8 cellular contexts compared by ENCODE assay signal in genomic region chr3:49930241-49930690, GRCh38. TPM values are rescaled to one million over a fixed set of nuclear protein-coding genes. Genes with fewer than 3 reads are reported as not detected.
DNase-seq lines count a peak whose midpoint lies in the region; ATAC-seq, FAIRE-seq and TF ChIP-seq lines count a peak whose summit lies in the region.

No MANE protein-coding gene starts in this region.

- no peak for DNase-seq in OCI-LY7 (ENCODE audit: low spot score)
- no peak for DNase-seq in endothelial cell of umbilical vein (ENCODE audit: low read depth, low spot score)
- DNase-seq in neuronal stem cell (ENCODE audit: low spot score): no peak
- no peak for DNase-seq in NCI-H2171 (lab: John Stamatoyannopoulos, UW)
- no peak for DNase-seq in NCI-H1694 treated with DMSO at 0.1 percent for 48 hours (lab: John Stamatoyannopoulos, UW)

- no CpG with 5 or more reads among the region's 15 CpGs for WGBS in neuronal stem cell (ENCODE audit: extremely low coverage in 2 of 2, insufficient read length in 2 of 2, insufficient replicate concordance in 1 of 2), 2 donors

- TF ChIP-seq POLR2A in endothelial cell of umbilical vein (IDR thresholded peaks at IDR 0.05; ENCODE audit: low read depth, low read length): no peak

- H3K4me3 ChIP-seq in BLaER1 treated with 17β-estradiol and CSF1 and Interleukin-3, amounts not matched to agents 10 nM and 100 nM: peak overlapping the region; percentile 73 to 93 (median 86); a peak in 18 of 20 replicates
- H3K4me3 ChIP-seq in OCI-LY7 (ENCODE audit: low read depth, low read length, poor library complexity, severe bottlenecking) (peak overlapping the region; percentile 76), endothelial cell of umbilical vein (replicated peaks in 1 of 3; ENCODE audit: insufficient read depth in 1 of 3, low read depth in 1 of 3, low read length in 3 of 3) (peak overlapping the region in 1 of 3 experiments; percentile 75), neuronal stem cell (ENCODE audit: low read length in 2 of 2) (peak overlapping the region in 1 of 2 donors; percentile 89)

- H3K79me2 ChIP-seq in OCI-LY7 (ENCODE audit: insufficient read depth, low read depth, low read length): no peaks in the 10 kb centered on the region
- H3K79me2 ChIP-seq in endothelial cell of umbilical vein (ENCODE audit: control insufficient read depth, insufficient read depth, low read length): peaks cover 4% of the 10 kb centered on the region

- H3K4ac ChIP-seq in neuronal stem cell (ENCODE audit: low read length): no peak overlapping the region

- H3K9me1 ChIP-seq in endothelial cell of umbilical vein (replicated peaks; ENCODE audit: control insufficient read depth, extremely low read depth, insufficient read depth, low read length): no peaks in the 10 kb centered on the region

- no peak for FAIRE-seq in endothelial cell of umbilical vein (lab: Jason Lieb, UNC)

- peak overlapping the region; percentile 96 for H2AFZ ChIP-seq in OCI-LY7 (ENCODE audit: low read length)
- peak overlapping the region; percentile 97 for H2AFZ ChIP-seq in endothelial cell of umbilical vein (ENCODE audit: low read depth, low read length)
- peak overlapping the region; percentile 99 for H2AFZ ChIP-seq in neuronal stem cell (ENCODE audit: low read length)

- H3K18ac ChIP-seq in neuronal stem cell (ENCODE audit: low read length): no peak overlapping the region

- ATAC-seq in HG02763 (IDR thresholded peaks at IDR 0.05; ENCODE audit: unreplicated experiment) (no peak), HG03469 (IDR thresholded peaks at IDR 0.05; ENCODE audit: unreplicated experiment) (no peak)

- dilution Hi-C loops in endothelial cell of umbilical vein (cut with MboI; ENCODE audit: extremely low pct_ligation_motif_present, low sequenced_read_pairs): no loop called here

- H4K20me1 ChIP-seq in BLaER1 treated with 17β-estradiol and CSF1 and Interleukin-3, amounts not matched to agents 10 nM and 100 nM: peaks cover 0 to 9% (median 0%) of the 10 kb centered on the region in 11 experiments; a peak in 2 of 22 replicates
- H4K20me1 ChIP-seq in OCI-LY7 (ENCODE audit: insufficient read depth, low read length): no peaks in the 10 kb centered on the region
- H4K20me1 ChIP-seq in endothelial cell of umbilical vein (replicated peaks; ENCODE audit: control insufficient read depth, extremely low read depth, insufficient read depth, low read length): no peaks in the 10 kb centered on the region

- H3K27ac ChIP-seq in BLaER1 treated with 17β-estradiol and CSF1 and Interleukin-3, amounts not matched to agents 10 nM and 100 nM: peak overlapping the region; percentile 55 to 84 (median 78); a peak in 21 of 22 replicates
- H3K27ac ChIP-seq in OCI-LY7 (ENCODE audit: low read depth, low read length, poor library complexity, severe bottlenecking): peak overlapping the region; percentile 51
- H3K27ac ChIP-seq in endothelial cell of umbilical vein (ENCODE audit: insufficient read depth, low read depth, low read length): peak overlapping the region; percentile 51
- H3K27ac ChIP-seq in neuronal stem cell (replicated peaks; ENCODE audit: low read length): peak overlapping the region; percentile 60

- H3K9ac ChIP-seq in BLaER1 treated with 17β-estradiol and CSF1 and Interleukin-3, amounts not matched to agents 10 nM and 100 nM: peak overlapping the region; percentile 78 to 92 (median 86)
- H3K9ac ChIP-seq in endothelial cell of umbilical vein (replicated peaks; ENCODE audit: extremely low read depth, insufficient read depth, low read length) (peak overlapping the region; percentile 49), neuronal stem cell (ENCODE audit: low read depth, low read length, poor library complexity) (no peak overlapping the region)

- peaks cover 30 to 39% (median 35%) of the 10 kb centered on the region in 10 experiments for H3K4me1 ChIP-seq in BLaER1 treated with 17β-estradiol and CSF1 and Interleukin-3, amounts not matched to agents 10 nM and 100 nM
- H3K4me1 ChIP-seq in OCI-LY7 (ENCODE audit: insufficient read depth, low read length, poor library complexity, severe bottlenecking): peaks cover 32% of the 10 kb centered on the region
- peaks cover 2% of the 10 kb centered on the region for H3K4me1 ChIP-seq in endothelial cell of umbilical vein (ENCODE audit: control insufficient read depth, extremely low read depth, insufficient read depth, low read length)
- H3K4me1 ChIP-seq in neuronal stem cell (ENCODE audit: control insufficient read depth in 2 of 2, insufficient read depth in 1 of 2, low read depth in 1 of 2, low read length in 2 of 2): peaks cover 10 to 11% of the 10 kb centered on the region in 2 donors

- peak overlapping the region; percentile 12 for H2AK5ac ChIP-seq in neuronal stem cell (ENCODE audit: low read depth, low read length)

- no peak overlapping the region for H3K23ac ChIP-seq in neuronal stem cell (ENCODE audit: low read depth, low read length, poor library complexity)

- H3K9me3 ChIP-seq in BLaER1 treated with 17β-estradiol and CSF1 and Interleukin-3, amounts not matched to agents 10 nM and 100 nM (replicated peaks in 1 of 11): no peaks in the 10 kb centered on the region
- H3K9me3 ChIP-seq in OCI-LY7 (ENCODE audit: low read length) (no peaks in the 10 kb centered on the region), endothelial cell of umbilical vein (replicated peaks; ENCODE audit: control insufficient read depth, insufficient read depth, low read length) (no peaks in the 10 kb centered on the region), neuronal stem cell (replicated peaks in 1 of 2; ENCODE audit: control insufficient read depth in 2 of 2, insufficient read depth in 1 of 2, low read depth in 1 of 2, low read length in 2 of 2) (no peaks in the 10 kb centered on the region)

- H3K9me2 ChIP-seq in OCI-LY7 (ENCODE audit: insufficient read depth, low read length): no peaks in the 10 kb centered on the region

- BruUV-seq in OCI-LY7 (replicated peaks; lab: Mats Ljungman, UMichigan) (no TSS peak), endothelial cell of umbilical vein (replicated peaks; lab: Mats Ljungman, UMichigan) (TSS peak; percentile 45)

- H3K4me2 ChIP-seq in BLaER1 treated with 17β-estradiol and CSF1 and Interleukin-3, amounts not matched to agents 10 nM and 100 nM: peak overlapping the region; percentile 85 to 96 (median 91)
- H3K4me2 ChIP-seq in OCI-LY7 (ENCODE audit: low read length) (peak overlapping the region; percentile 89), endothelial cell of umbilical vein (ENCODE audit: insufficient read depth, low read length) (peak overlapping the region; percentile 66), neuronal stem cell (ENCODE audit: insufficient read depth, low read length, poor library complexity, severe bottlenecking) (no peak overlapping the region)

- H2BK12ac ChIP-seq in neuronal stem cell (ENCODE audit: low read length): peak overlapping the region; percentile 3

- H4K91ac ChIP-seq in neuronal stem cell (ENCODE audit: low read depth, low read length, poor library complexity): no peak overlapping the region

- no peaks in the 10 kb centered on the region for H3K36me3 ChIP-seq in BLaER1 treated with 17β-estradiol and CSF1 and Interleukin-3, amounts not matched to agents 10 nM and 100 nM
- no peaks in the 10 kb centered on the region for H3K36me3 ChIP-seq in OCI-LY7 (ENCODE audit: insufficient read depth, low read length)
- H3K36me3 ChIP-seq in endothelial cell of umbilical vein (ENCODE audit: control insufficient read depth in 2 of 2, extremely low read depth in 1 of 2, insufficient read depth in 2 of 2, low read length in 2 of 2): no peaks in the 10 kb centered on the region
- H3K36me3 ChIP-seq in neuronal stem cell (replicated peaks in 1 of 2; ENCODE audit: control insufficient read depth in 2 of 2, insufficient read depth in 2 of 2, low read length in 2 of 2): no peaks in the 10 kb centered on the region

- no peak for TF ChIP-seq CTCF in OCI-LY7 (conservative IDR thresholded peaks at IDR 0.05; ENCODE audit: low read length)
- no peak for TF ChIP-seq CTCF in endothelial cell of umbilical vein (IDR thresholded peaks at IDR 0.05; ENCODE audit: extremely low read depth in 1 of 2, insufficient read depth in 1 of 2, low read depth in 1 of 2, low read length in 2 of 2)

- H4K8ac ChIP-seq in neuronal stem cell (ENCODE audit: low read depth, low read length): no peak overlapping the region

- no peak overlapping the region for H2BK15ac ChIP-seq in neuronal stem cell (ENCODE audit: low read length)

- intact Hi-C loops in OCI-LY7 (cut with micrococcal nuclease; ENCODE audit: unreplicated experiment): no loop called here
- intact Hi-C loops in endothelial cell of umbilical vein (cut with micrococcal nuclease): no loop called here

- H2BK120ac ChIP-seq in neuronal stem cell (ENCODE audit: low read depth, low read length): no peak overlapping the region

- no peaks in the 10 kb centered on the region for H3K27me3 ChIP-seq in BLaER1 treated with 17β-estradiol and CSF1 and Interleukin-3, amounts not matched to agents 10 nM and 100 nM
- H3K27me3 ChIP-seq in endothelial cell of umbilical vein (ENCODE audit: control insufficient read depth in 2 of 2, insufficient read depth in 2 of 2, low read length in 2 of 2) (no peaks in the 10 kb centered on the region), neuronal stem cell (ENCODE audit: control insufficient read depth in 3 of 3, insufficient read depth in 3 of 3, low read depth in 1 of 3, low read length in 3 of 3) (no peaks in the 10 kb centered on the region)

- CTCF ChIA-PET in OCI-LY7 (lab: Charles Lee; ENCODE audit: unreplicated experiment): interaction anchor here (0.6 to 1.4 kb wide), 3 partner anchors 10 to 20 kb away, joined by 4 to 6 read pairs (median 5); partner anchors contain the start of gene RBM6
- CTCF ChIA-PET in endothelial cell of umbilical vein (lab: Charles Lee): interaction anchor here (0.8 to 1.8 kb wide), 10 partner anchors 10 to 481 kb away, joined by 3 to 16 read pairs (median 4); partner anchors contain the start of genes GMPPB, INKA1 and RBM6

- no peak overlapping the region for H2BK5ac ChIP-seq in neuronal stem cell (ENCODE audit: low read length)

- POLR2A ChIA-PET in OCI-LY7 (lab: Charles Lee): interaction anchor here (0.6 to 3.6 kb wide), 7 partner anchors 10 to 1972 kb away, joined by 3 to 32 read pairs (median 4); partner anchors contain the start of gene RBM6
- POLR2A ChIA-PET in endothelial cell of umbilical vein (lab: Charles Lee): interaction anchor here (1.7 kb wide), 1 partner anchor 10 kb away, joined by 19 read pairs; the partner anchor contains the start of gene RBM6

- H3K79me1 ChIP-seq in neuronal stem cell (ENCODE audit: low read depth, low read length): no peaks in the 10 kb centered on the region

- H3K14ac ChIP-seq in neuronal stem cell (ENCODE audit: low read length): no peak overlapping the region

RNA-seq across cellular contexts. Expression of gene MON1A, which starts 0.7 kb away (rescaled TPM):
- total RNA-seq in OCI-LY7 (2014; rRNA removed; shearing (Covaris generic)): 6.7 and 7.3 TPM in 2 replicates
- total RNA-seq in OCI-LY7 (2022) (10.4 and 11.3 TPM in 2 replicates), endothelial cell of umbilical vein (17.0 and 17.5 TPM in 2 replicates)
- 31.1 and 37.0 TPM in 2 replicates for polyA plus RNA-seq in endothelial cell of umbilical vein
- polyA plus RNA-seq in endothelial cell of umbilical vein (2011; cell fraction: cytosol; rRNA removed): 18.3 and 19.1 TPM in 2 replicates
- 13.0 and 14.3 TPM in 2 replicates for polyA plus RNA-seq in endothelial cell of umbilical vein (2011; cell fraction: nucleus; rRNA removed)
- polyA plus RNA-seq in endothelial cell of umbilical vein (2012): 12.0 and 14.7 TPM in 2 replicates
- polyA minus RNA-seq in endothelial cell of umbilical vein: 10.9 and 15.3 TPM in 2 replicates
- 9.7 TPM for polyA minus RNA-seq in endothelial cell of umbilical vein (2011; cell fraction: cytosol; rRNA and poly(A)+ RNA removed)
- 4.1 and 4.8 TPM in 2 replicates for polyA minus RNA-seq in endothelial cell of umbilical vein (2011; cell fraction: nucleus; rRNA and poly(A)+ RNA removed)
- 5.6 TPM for polyA plus RNA-seq in neuronal stem cell (2013, experiment 1 of 2)
- 5.6 TPM for polyA plus RNA-seq in neuronal stem cell (2013, experiment 2 of 2)

RNA-seq across cellular contexts. Expression of gene RBM6, which starts 9.7 kb away (rescaled TPM):
- 83.7 and 134 TPM in 2 replicates for total RNA-seq in OCI-LY7 (2014; rRNA removed; shearing (Covaris generic))
- total RNA-seq in OCI-LY7 (2022): 173 and 185 TPM in 2 replicates
- 94.5 and 96.0 TPM in 2 replicates for total RNA-seq in endothelial cell of umbilical vein
- polyA plus RNA-seq in endothelial cell of umbilical vein: 24.6 and 30.4 TPM in 2 replicates
- 28.6 and 40.1 TPM in 2 replicates for polyA plus RNA-seq in endothelial cell of umbilical vein (2011; cell fraction: cytosol; rRNA removed)
- polyA plus RNA-seq in endothelial cell of umbilical vein (2011; cell fraction: nucleus; rRNA removed): 234 and 297 TPM in 2 replicates
- 46.8 and 52.9 TPM in 2 replicates for polyA plus RNA-seq in endothelial cell of umbilical vein (2012)
- 42.3 and 48.9 TPM in 2 replicates for polyA minus RNA-seq in endothelial cell of umbilical vein
- 14.5 TPM for polyA minus RNA-seq in endothelial cell of umbilical vein (2011; cell fraction: cytosol; rRNA and poly(A)+ RNA removed)
- 75.8 and 91.7 TPM in 2 replicates for polyA minus RNA-seq in endothelial cell of umbilical vein (2011; cell fraction: nucleus; rRNA and poly(A)+ RNA removed)
- polyA plus RNA-seq in neuronal stem cell (2013, experiment 1 of 2): 86.7 TPM
- 85.7 TPM for polyA plus RNA-seq in neuronal stem cell (2013, experiment 2 of 2)

RNA-seq across cellular contexts. Expression of gene MST1R, which starts 26.6 kb away (rescaled TPM):
- total RNA-seq in OCI-LY7 (2014; rRNA removed; shearing (Covaris generic)): 0.05 and 0.82 TPM in 2 replicates
- total RNA-seq in OCI-LY7 (2022) (0.17 and 0.38 TPM in 2 replicates), endothelial cell of umbilical vein (0.93 and 1.5 TPM in 2 replicates)
- polyA plus RNA-seq in endothelial cell of umbilical vein: 2.4 and 3.6 TPM in 2 replicates
- polyA plus RNA-seq in endothelial cell of umbilical vein (2011; cell fraction: cytosol; rRNA removed): 0.73 and 1.2 TPM in 2 replicates
- 6.8 and 8.6 TPM in 2 replicates for polyA plus RNA-seq in endothelial cell of umbilical vein (2011; cell fraction: nucleus; rRNA removed)
- polyA plus RNA-seq in endothelial cell of umbilical vein (2012): 0.59 and 1.2 TPM in 2 replicates
- 2.8 and 5.0 TPM in 2 replicates for polyA minus RNA-seq in endothelial cell of umbilical vein
- polyA minus RNA-seq in endothelial cell of umbilical vein (2011; cell fraction: cytosol; rRNA and poly(A)+ RNA removed): 33.5 TPM
- polyA minus RNA-seq in endothelial cell of umbilical vein (2011; cell fraction: nucleus; rRNA and poly(A)+ RNA removed): 2.1 and 2.6 TPM in 2 replicates
- polyA plus RNA-seq in neuronal stem cell (2013, experiment 1 of 2): 0.81 TPM
- 0.64 TPM for polyA plus RNA-seq in neuronal stem cell (2013, experiment 2 of 2)
